Comparison of ENCODE assay signal across 8 cellular contexts in the genomic region with DNA sequence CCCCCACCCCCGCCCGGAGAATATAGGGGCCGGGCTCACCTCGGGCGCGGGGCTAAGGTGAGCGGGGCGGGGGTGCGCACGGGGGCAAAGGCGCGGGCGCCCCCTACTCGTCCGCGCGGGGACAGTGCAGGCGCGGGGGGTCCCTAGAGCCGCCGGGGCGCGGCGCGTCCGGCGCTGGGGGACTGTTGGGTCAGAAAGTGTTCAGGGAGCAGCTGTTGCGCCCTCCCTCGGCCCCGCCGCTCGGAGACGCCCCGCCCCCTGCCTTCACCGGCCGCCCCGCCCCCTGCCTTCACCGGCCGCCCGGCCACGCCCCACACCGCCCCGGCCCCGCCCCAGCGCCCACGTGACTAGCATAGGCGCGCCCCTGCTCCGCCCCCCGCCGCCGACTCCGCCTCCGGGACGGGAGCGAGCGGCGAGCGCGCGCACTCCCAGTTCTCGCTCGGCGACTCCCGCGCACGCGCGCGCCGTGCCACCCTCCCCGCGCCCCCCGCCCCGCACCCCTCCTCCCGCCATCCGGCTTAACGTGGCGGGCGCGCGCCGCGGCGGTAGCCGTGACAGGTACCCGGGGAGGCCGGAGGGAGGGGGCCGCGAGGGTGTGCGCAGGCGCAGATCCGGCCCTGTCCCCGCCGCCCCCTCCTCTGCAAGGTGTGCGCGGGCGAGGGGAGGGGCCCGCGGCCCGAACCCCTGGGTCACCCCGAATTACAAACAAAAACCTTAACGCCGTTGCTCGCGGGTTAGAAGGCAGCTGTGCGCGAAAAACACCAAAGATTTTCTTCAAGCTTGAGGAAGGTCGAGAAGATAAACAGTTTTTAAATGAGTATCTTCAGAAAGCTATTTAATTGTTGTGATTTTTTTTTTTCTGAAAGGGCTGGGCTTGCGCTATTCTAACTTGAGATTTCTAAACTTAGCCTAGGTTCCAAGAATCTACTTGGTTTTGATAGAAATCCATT. TPM values are rescaled to one million over a fixed set of nuclear protein-coding genes. Genes with fewer than 3 reads are reported as not detected.
DNase-seq lines count a peak whose midpoint lies in the region; ATAC-seq and TF ChIP-seq lines count a peak whose summit lies in the region.

No MANE protein-coding gene starts in this region.

- peaks cover 18% of the 10 kb centered on the region for H3K36me3 Mint-ChIP-seq in activated T-helper 1 cell treated with anti-CD3 and anti-CD28 coated beads, Interleukin-12 subunit alpha, Interleukin-12 subunit beta, Interleukin-2, Interleukin-4 antibody, amounts not matched to agents 30 ng/mL and 10 ng/mL and 1 ng/mL, durations not matched to agents 14 hours and 24 hours and 36 hours (ENCODE audit: low read depth)
- no peaks in the 10 kb centered on the region for H3K36me3 Mint-ChIP-seq in nephron (ENCODE audit: low read depth)

- no peaks in the 10 kb centered on the region for H3K27me3 Mint-ChIP-seq in activated T-helper 1 cell treated with anti-CD3 and anti-CD28 coated beads, Interleukin-12 subunit alpha, Interleukin-12 subunit beta, Interleukin-2, Interleukin-4 antibody, amounts not matched to agents 30 ng/mL and 10 ng/mL and 1 ng/mL, durations not matched to agents 14 hours and 24 hours and 36 hours (ENCODE audit: insufficient read depth)
- H3K27me3 Mint-ChIP-seq in nephron (ENCODE audit: low read depth) = no peaks in the 10 kb centered on the region

- H3K4me1 ChIP-seq in KMS-11 (ENCODE audit: low read depth, poor library complexity, severe bottlenecking) = peaks cover 30% of the 10 kb centered on the region
- H3K4me1 ChIP-seq in Panc1 (ENCODE audit: control insufficient read depth, insufficient read depth, low read length) = peaks cover 18% of the 10 kb centered on the region

- POLR2A ChIA-PET in Panc1 (lab: Charles Lee) = interaction anchor here (0.6 to 2.9 kb wide), 14 partner anchors 9 to 534 kb away, joined by 3 to 22 read pairs (median 10); no protein-coding TSS in a partner anchor

- TF ChIP-seq CTCF in KMS-11 (conservative IDR thresholded peaks at IDR 0.05; ENCODE audit: low read depth, low read length) (no peak), Panc1 (IDR thresholded peaks at IDR 0.05) (peak; percentile 83), fibroblast of mammary gland (conservative IDR thresholded peaks at IDR 0.05; ENCODE audit: control insufficient read depth, insufficient read depth, low read depth, low read length) (no peak), nephron (IDR thresholded peaks at IDR 0.05; ENCODE audit: unreplicated experiment in 3 of 3) (peak in 1 of 3 experiments; percentile 31)

- H3K4me3 ChIP-seq in KMS-11 (IDR thresholded peaks at IDR 0.05; ENCODE audit: insufficient read depth, low read depth, low read length) (no peak overlapping the region), Panc1 (ENCODE audit: low read depth in 2 of 2, low read length in 2 of 2) (peak overlapping the region; percentile 66 to 67), fibroblast of mammary gland (ENCODE audit: control insufficient read depth, low read depth, low read length) (peak overlapping the region; percentile 63)

- H3K27ac ChIP-seq in KMS-11 = peak overlapping the region; percentile 75
- peak overlapping the region; percentile 98 for H3K27ac ChIP-seq in Panc1 (ENCODE audit: low read length)

- peaks cover 82% of the 10 kb centered on the region for H3K79me2 ChIP-seq in KMS-11 (ENCODE audit: insufficient read depth, low read depth)

- H3K4me2 ChIP-seq in KMS-11 = peak overlapping the region; percentile 66

- H3K4me1 Mint-ChIP-seq in activated T-helper 1 cell treated with anti-CD3 and anti-CD28 coated beads, Interleukin-12 subunit alpha, Interleukin-12 subunit beta, Interleukin-2, Interleukin-4 antibody, amounts not matched to agents 30 ng/mL and 10 ng/mL and 1 ng/mL, durations not matched to agents 14 hours and 24 hours and 36 hours (ENCODE audit: low read depth) = peaks cover 70% of the 10 kb centered on the region
- peaks cover 64% of the 10 kb centered on the region for H3K4me1 Mint-ChIP-seq in nephron

- peak overlapping the region; percentile 79 for H3K9ac ChIP-seq in KMS-11

- H3K27me3 ChIP-seq in KMS-11 (ENCODE audit: insufficient read depth, low read depth) (no peaks in the 10 kb centered on the region), Panc1 (ENCODE audit: control insufficient read depth, insufficient read depth, low read length) (no peaks in the 10 kb centered on the region)

- ATAC-seq in GM21737 (IDR thresholded peaks at IDR 0.05; ENCODE audit: unreplicated experiment) (peak; percentile 59), Panc1 (peak; percentile 82)
- peak; percentile 84 for ATAC-seq in stimulated activated naive CD8-positive, alpha-beta T cell treated with anti-CD3 and anti-CD28 coated beads, Interleukin-15, Interleukin-2, amounts not matched to agents 100 U/mL and 50 U/mL, for 24 hours

- H3K4me3 Mint-ChIP-seq in activated T-helper 1 cell treated with anti-CD3 and anti-CD28 coated beads, Interleukin-12 subunit alpha, Interleukin-12 subunit beta, Interleukin-2, Interleukin-4 antibody, amounts not matched to agents 30 ng/mL and 10 ng/mL and 1 ng/mL, durations not matched to agents 14 hours and 24 hours and 36 hours = peak overlapping the region; percentile 90
- peak overlapping the region; percentile 90 to 97 (median 95) for H3K4me3 Mint-ChIP-seq in nephron

- H4K20me1 ChIP-seq in KMS-11 (ENCODE audit: insufficient read depth) = no peaks in the 10 kb centered on the region

- DNase-seq in DMS53 treated with DMSO at 0.1 percent for 48 hours (lab: John Stamatoyannopoulos, UW; ENCODE audit: unreplicated experiment) = peak; percentile 61
- DNase-seq in Panc1 (ENCODE audit: low read depth, low spot score) = no peak
- DNase-seq in activated T-helper 1 cell treated with anti-CD3 and anti-CD28 coated beads, Interleukin-12 subunit alpha, Interleukin-12 subunit beta, Interleukin-2, Interleukin-4 antibody, amounts not matched to agents 30 ng/mL and 10 ng/mL and 1 ng/mL, durations not matched to agents 14 hours and 24 hours and 36 hours (ENCODE audit: low spot score) = peak; percentile 94
- peak; percentile 84 for DNase-seq in fibroblast of mammary gland (ENCODE audit: low read depth)
- peak; percentile 99 for DNase-seq in stimulated activated naive CD8-positive, alpha-beta T cell treated with anti-CD3 and anti-CD28 coated beads, Interleukin-15, Interleukin-2, amounts not matched to agents 100 U/mL and 50 U/mL, for 24 hours

- BruUV-seq in Panc1 (replicated peaks; lab: Mats Ljungman, UMichigan) = no TSS peak

- H3K36me3 ChIP-seq in KMS-11 (ENCODE audit: insufficient read depth) (no peaks in the 10 kb centered on the region), Panc1 (ENCODE audit: control insufficient read depth, insufficient read depth, low read length) (no peaks in the 10 kb centered on the region)

- intact Hi-C loops in Panc1 (cut with micrococcal nuclease; ENCODE audit: unreplicated experiment) = loop anchor here (1.0 to 10.0 kb wide), 3 partner anchors 29 to 320 kb away; no protein-coding TSS in a partner anchor
- intact Hi-C loops in activated T-helper 1 cell treated with anti-CD3 and anti-CD28 coated beads, Interleukin-12 subunit alpha, Interleukin-12 subunit beta, Interleukin-2, Interleukin-4 antibody, amounts not matched to agents 30 ng/mL and 10 ng/mL and 1 ng/mL, durations not matched to agents 14 hours and 24 hours and 36 hours (cut with micrococcal nuclease) = loop anchor here (1.0 to 2.0 kb wide), 6 partner anchors 15 to 92 kb away; no protein-coding TSS in a partner anchor

- no peaks in the 10 kb centered on the region for H3K9me3 Mint-ChIP-seq in activated T-helper 1 cell treated with anti-CD3 and anti-CD28 coated beads, Interleukin-12 subunit alpha, Interleukin-12 subunit beta, Interleukin-2, Interleukin-4 antibody, amounts not matched to agents 30 ng/mL and 10 ng/mL and 1 ng/mL, durations not matched to agents 14 hours and 24 hours and 36 hours
- no peaks in the 10 kb centered on the region for H3K9me3 Mint-ChIP-seq in nephron

- CTCF ChIA-PET in Panc1 (lab: Charles Lee) = no interaction called here

- H3K27ac Mint-ChIP-seq in activated T-helper 1 cell treated with anti-CD3 and anti-CD28 coated beads, Interleukin-12 subunit alpha, Interleukin-12 subunit beta, Interleukin-2, Interleukin-4 antibody, amounts not matched to agents 30 ng/mL and 10 ng/mL and 1 ng/mL, durations not matched to agents 14 hours and 24 hours and 36 hours = peak overlapping the region; percentile 86
- peak overlapping the region; percentile 93 to 98 (median 98) for H3K27ac Mint-ChIP-seq in nephron

- in situ Hi-C loops in Panc1 (cut with HindIII; ENCODE audit: low pct_unique_long_range_greater_than_20kb, low sequenced_read_pairs) = no loop called here

- H2AFZ ChIP-seq in KMS-11 (ENCODE audit: low read depth) = peak overlapping the region; percentile 55; the same call in 1 of the 2 replicates

- H3K9me3 ChIP-seq in Panc1 (ENCODE audit: control insufficient read depth, insufficient read depth, low read depth, low read length) = no peaks in the 10 kb centered on the region

RNA-seq across cellular contexts. Expression of gene ZNF217, which starts 0.7 kb away (rescaled TPM):
- 210 TPM for total RNA-seq in Panc1 (2021; ENCODE audit: unreplicated experiment)
- 80.1 TPM for polyA plus RNA-seq in Panc1 (2012; ENCODE audit: insufficient read length)
- 57.5 and 64.5 TPM in 2 replicates for total RNA-seq in activated T-helper 1 cell treated with anti-CD3 and anti-CD28 coated beads, Interleukin-12 subunit alpha, Interleukin-12 subunit beta, Interleukin-2, Interleukin-4 antibody, amounts not matched to agents 30 ng/mL and 10 ng/mL and 1 ng/mL, durations not matched to agents 14 hours and 24 hours and 36 hours
